Comparison of ENCODE assay signal across 8 cellular contexts in genomic region chr9:83912194-83912593, GRCh38. TPM values are rescaled to one million over a fixed set of nuclear protein-coding genes. Genes with fewer than 3 reads are reported as not detected.
DNase-seq lines count a peak whose midpoint lies in the region; ATAC-seq and TF ChIP-seq lines count a peak whose summit lies in the region.
"Not testable (repeated sequence)": the region's sequence is repeated elsewhere in the genome, so short reads cannot be mapped to it uniquely, and the experiment has no call there.

No MANE protein-coding gene starts in this region.

- not testable (repeated sequence) for H3K27ac Mint-ChIP-seq in activated naive CD8-positive, alpha-beta T cell treated with anti-CD3 and anti-CD28 coated beads, Interleukin-2, amount 50 U/mL, for 24 hours; stimulated activated naive CD8-positive, alpha-beta T cell treated with anti-CD3 and anti-CD28 coated beads, Interleukin-15, amount 100 ng/mL, for 72 hours

- not testable (repeated sequence) for H3K36me3 Mint-ChIP-seq in activated naive CD8-positive, alpha-beta T cell treated with anti-CD3 and anti-CD28 coated beads, Interleukin-2, amount 50 U/mL, for 24 hours (ENCODE audit: low read depth)

- H4K20me1 ChIP-seq in PC-9 (ENCODE audit: insufficient read depth); fibroblast of lung (ENCODE audit: control insufficient read depth, extremely low read depth, insufficient read depth, low read length): not testable (repeated sequence)

- not testable (repeated sequence) for H3K27me3 Mint-ChIP-seq in activated naive CD8-positive, alpha-beta T cell treated with anti-CD3 and anti-CD28 coated beads, Interleukin-2, amount 50 U/mL, for 24 hours; stimulated activated naive CD8-positive, alpha-beta T cell treated with anti-CD3 and anti-CD28 coated beads, Interleukin-15, amount 100 ng/mL, for 72 hours

- 30 to 35% methylated on average over 3 of the region's 3 CpGs for WGBS in lung, 2 donors

- not testable (repeated sequence) for H3K9me3 Mint-ChIP-seq in activated naive CD8-positive, alpha-beta T cell treated with anti-CD3 and anti-CD28 coated beads, Interleukin-2, amount 50 U/mL, for 24 hours; stimulated activated naive CD8-positive, alpha-beta T cell treated with anti-CD3 and anti-CD28 coated beads, Interleukin-15, amount 100 ng/mL, for 72 hours

- peak; percentile 64 for TF ChIP-seq CTCF in PC-9 (conservative IDR thresholded peaks at IDR 0.05)
- TF ChIP-seq CTCF in fibroblast of lung (conservative IDR thresholded peaks at IDR 0.05 in 1 of 2, IDR thresholded peaks at IDR 0.05 in 1 of 2; ENCODE audit: low read depth in 1 of 2, low read length in 2 of 2), result peak; percentile 22 to 23
- TF ChIP-seq CTCF in lung (IDR thresholded peaks at IDR 0.05; ENCODE audit: control extremely low read depth, extremely low read depth), result peak; percentile 7

- not testable (repeated sequence) for BruUV-seq in PC-9 (replicated peaks; lab: Mats Ljungman, UMichigan)

- H2AFZ ChIP-seq in PC-9; fibroblast of lung (ENCODE audit: low read length): not testable (repeated sequence)

- H3K36me3 ChIP-seq in PC-9 (ENCODE audit: low read depth); fibroblast of lung (ENCODE audit: control insufficient read depth, insufficient read depth, low read length); lung (ENCODE audit: control insufficient read depth in 2 of 2, insufficient read depth in 2 of 2, low read length in 2 of 2): not testable (repeated sequence)

- not testable (repeated sequence) for H3K9me3 ChIP-seq in PC-9 (ENCODE audit: insufficient read depth, low read depth); fibroblast of lung (ENCODE audit: control insufficient read depth, insufficient read depth, low read depth, low read length); lung (ENCODE audit: control insufficient read depth in 2 of 2, insufficient read depth in 1 of 2, low read length in 1 of 2)

- H3K4me2 ChIP-seq in PC-9; fibroblast of lung (ENCODE audit: extremely low read depth, insufficient read depth, low read length): not testable (repeated sequence)

- intact Hi-C loops in PC-9 (cut with micrococcal nuclease; ENCODE audit: unreplicated experiment), result not testable (repeated sequence)

- peak; percentile 65 for ATAC-seq in GM21528 (IDR thresholded peaks at IDR 0.05; ENCODE audit: low FRiP score, unreplicated experiment)
- peak; percentile 46 for ATAC-seq in activated naive CD8-positive, alpha-beta T cell treated with anti-CD3 and anti-CD28 coated beads, Interleukin-2, amount 50 U/mL, for 24 hours
- ATAC-seq in lung (ENCODE audit: insufficient read depth, low FRiP score), result not testable (repeated sequence)
- ATAC-seq in stimulated activated naive CD8-positive, alpha-beta T cell treated with anti-CD3 and anti-CD28 coated beads, Interleukin-15, amount 100 ng/mL, for 72 hours, result peak; percentile 63

- H3K4me3 ChIP-seq in PC-9; fibroblast of lung (replicated peaks in 1 of 4; ENCODE audit: control extremely low read depth in 1 of 4, insufficient read depth in 1 of 4, low read depth in 3 of 4, low read length in 4 of 4); lung: not testable (repeated sequence)

- not testable (repeated sequence) for H3K79me2 ChIP-seq in PC-9 (ENCODE audit: low read depth); fibroblast of lung (ENCODE audit: control insufficient read depth, insufficient read depth, low read length)

- not testable (repeated sequence) for H3K27ac ChIP-seq in PC-9; fibroblast of lung (ENCODE audit: insufficient read depth, low read length); lung (ENCODE audit: low read depth in 1 of 2, low read length in 1 of 2)

- POLR2A ChIA-PET in PC-9 (lab: Charles Lee; ENCODE audit: unreplicated experiment), result not testable (repeated sequence)

- H3K9me2 ChIP-seq in PC-9 (ENCODE audit: insufficient read depth), result not testable (repeated sequence)

- H3K4me3 Mint-ChIP-seq in activated naive CD8-positive, alpha-beta T cell treated with anti-CD3 and anti-CD28 coated beads, Interleukin-2, amount 50 U/mL, for 24 hours; stimulated activated naive CD8-positive, alpha-beta T cell treated with anti-CD3 and anti-CD28 coated beads, Interleukin-15, amount 100 ng/mL, for 72 hours: not testable (repeated sequence)

- not testable (repeated sequence) for H3K4me1 ChIP-seq in PC-9 (replicated peaks; ENCODE audit: insufficient read depth); fibroblast of lung (ENCODE audit: control insufficient read depth, extremely low read depth, insufficient read depth, low read length); lung (ENCODE audit: control insufficient read depth in 2 of 2, insufficient read depth in 2 of 2, low read length in 2 of 2)

- not testable (repeated sequence) for H3F3A ChIP-seq in PC-9 (ENCODE audit: insufficient read depth, low read depth)

- H3K4me1 Mint-ChIP-seq in activated naive CD8-positive, alpha-beta T cell treated with anti-CD3 and anti-CD28 coated beads, Interleukin-2, amount 50 U/mL, for 24 hours; stimulated activated naive CD8-positive, alpha-beta T cell treated with anti-CD3 and anti-CD28 coated beads, Interleukin-15, amount 100 ng/mL, for 72 hours: not testable (repeated sequence)

- CTCF ChIA-PET in PC-9 (lab: Charles Lee), result interaction anchor here (0.6 to 0.9 kb wide), 4 partner anchors 34 to 404 kb away, joined by 3 to 7 read pairs (median 4); no protein-coding TSS in a partner anchor

- not testable (repeated sequence) for H3K27me3 ChIP-seq in PC-9 (ENCODE audit: insufficient read depth, low read depth); fibroblast of lung (ENCODE audit: control insufficient read depth, insufficient read depth, low read length); lung (ENCODE audit: control insufficient read depth, insufficient read depth)

- H3K9ac ChIP-seq in fibroblast of lung (ENCODE audit: insufficient read depth, low read length), result not testable (repeated sequence)

- DNase-seq in DMS53 treated with DMSO at 0.1 percent for 48 hours (lab: John Stamatoyannopoulos, UW; ENCODE audit: unreplicated experiment), result peak; percentile 6
- peak; percentile 56 to 59 for DNase-seq in Kasumi-1 (lab: John Stamatoyannopoulos, UW)
- DNase-seq in PC-9; activated naive CD8-positive, alpha-beta T cell treated with anti-CD3 and anti-CD28 coated beads, Interleukin-2, amount 50 U/mL, for 24 hours; lung (ENCODE audit: low spot score); stimulated activated naive CD8-positive, alpha-beta T cell treated with anti-CD3 and anti-CD28 coated beads, Interleukin-15, amount 100 ng/mL, for 72 hours: not testable (repeated sequence)
- DNase-seq in fibroblast of lung (ENCODE audit: low read depth in 2 of 2), result peak in 1 of 2 donors; percentile 55

RNA-seq across cellular contexts. Expression of gene KIF27, which starts 9.0 kb away (rescaled TPM):
- 9.0 and 13.3 TPM in 2 replicates for total RNA-seq in PC-9 (2021)
- 4.8 and 6.2 TPM in 2 replicates for total RNA-seq in fibroblast of lung
- polyA plus RNA-seq in fibroblast of lung, result 0.98 and 1.00 TPM in 2 replicates
- polyA plus RNA-seq in fibroblast of lung (2012), result 0.62 and 1.2 TPM in 2 replicates
- not detected in 2 replicates for polyA minus RNA-seq in fibroblast of lung (ENCODE audit: low replicate concordance)
- 10 to 100 TPM in 1 of 2 donors, 1 to 10 TPM in 1; 8.8 to 24.6 TPM for total RNA-seq in lung
- polyA plus RNA-seq in lung, result 1 to 10 TPM; 1.6 to 2.9 TPM

Comparison
In these comparisons a context has a peak if more than half of its experiments do, and no peak if none do; other contexts are left out.
1. CTCF ChIP-seq: peak in every context shown above with its lines; median percentile 64 in PC-9; 22 in fibroblast of lung; 7 in lung.